ENCODE assay signal across 24 cellular contexts in genomic region chr19:31633014-31633413, GRCh38.
DNase-seq lines count a peak whose midpoint lies in the region; ATAC-seq, FAIRE-seq and TF ChIP-seq lines count a peak whose summit lies in the region.
"Had no signal": no experiment of that assay in that cellular context is flagged by ENCODE, and none has a peak within 500 bp of the region (broad histone marks: within the 10 kb centered on the region; RNA-seq: fewer than 3 reads in every experiment).

No MANE protein-coding gene starts in this region.

- H3K79me1 ChIP-seq in H1 (ENCODE audit: low read depth, low read length): no peaks in the 10 kb centered on the region

- TF ChIP-seq POLR2A in A549 (IDR thresholded peaks at IDR 0.05; ENCODE audit: low read length): no peak
- no peak for TF ChIP-seq POLR2A in H1 (IDR thresholded peaks at IDR 0.05; ENCODE audit: control extremely low read depth in 1 of 2, low read depth in 2 of 2, low read length in 2 of 2)
- TF ChIP-seq POLR2A in transverse colon (IDR thresholded peaks at IDR 0.05): no peak

- in situ Hi-C loops in transverse colon (cut with MboI; ENCODE audit: low pct_ligation_motif_present in 1 of 4, low pct_unique_long_range_greater_than_20kb in 1 of 4, low sequenced_read_pairs in 3 of 4): no loop called here

- H3K23ac ChIP-seq in H1 (ENCODE audit: insufficient read length): no peak overlapping the region

- no peak overlapping the region for H4K8ac ChIP-seq in H1 (ENCODE audit: extremely low read depth, insufficient read depth, low read length)

- H3K27ac Mint-ChIP-seq in CD4-positive, alpha-beta memory T cell: no peak overlapping the region
- H3K27ac Mint-ChIP-seq: CD14-positive monocyte; CD4-positive, CD25-positive, alpha-beta regulatory T cell; CD8-positive, alpha-beta T cell had no signal

- no peak overlapping the region for H3K27ac ChIP-seq in A549
- H3K27ac ChIP-seq in H1 (ENCODE audit: low read depth, low read length): no peak overlapping the region
- peak overlapping the region in 2 of 4 donors; percentile 3 to 12 for H3K27ac ChIP-seq in transverse colon
- no peak overlapping the region for H3K27ac ChIP-seq in CD4-positive, alpha-beta memory T cell (ENCODE audit: low read depth, low read length)
- H3K27ac ChIP-seq: BLaER1 had no signal

- 32% methylated on average over 8 of the region's 8 CpGs for WGBS in A549 (ENCODE audit: missing lambda C conversion rate)
- 80% methylated on average over 8 of the region's 8 CpGs; no CpG with 5 or more reads in 1 of the 2 experiments for WGBS in H1 (ENCODE audit: extremely low coverage in 1 of 2, insufficient coverage in 1 of 2, insufficient read length in 1 of 2, insufficient replicate concordance in 2 of 2, low coverage in 1 of 2, low lambda C conversion rate in 2 of 2, missing lambda C conversion rate in 1 of 2), 2 experiments
- 87% methylated on average over 8 of the region's 8 CpGs; no CpG with 5 or more reads in 1 of the 2 donors for WGBS in transverse colon (ENCODE audit: low coverage in 1 of 2), 2 donors

- H3K9me3 ChIP-seq in A549 (no peaks in the 10 kb centered on the region; the same call in 2 of the 3 replicates), H1 (ENCODE audit: insufficient read depth in 2 of 2, low read depth in 1 of 2, low read length in 1 of 2) (no peaks in the 10 kb centered on the region), mucosa of descending colon (no peaks in the 10 kb centered on the region), transverse colon (no peaks in the 10 kb centered on the region)
- no peaks in the 10 kb centered on the region for H3K9me3 ChIP-seq in CD4-positive, alpha-beta memory T cell (ENCODE audit: control insufficient read depth in 1 of 2, low read length in 2 of 2)
- H3K9me3 ChIP-seq: BE2C, BLaER1, Caco-2 had no signal

- no peak overlapping the region for H3K4me3 Mint-ChIP-seq in CD4-positive, alpha-beta memory T cell
- H3K4me3 Mint-ChIP-seq: CD14-positive monocyte; CD4-positive, CD25-positive, alpha-beta regulatory T cell; CD8-positive, alpha-beta T cell had no signal

- no peak overlapping the region for H3K4ac ChIP-seq in H1 (replicated peaks; ENCODE audit: insufficient read length, low read depth, low read length)

- no peak overlapping the region for H2BK5ac ChIP-seq in H1 (ENCODE audit: low read depth, low read length)

- H3K18ac ChIP-seq in H1 (ENCODE audit: extremely low read depth, low read length): no peak overlapping the region

- intact Hi-C loops in mucosa of descending colon (cut with DNase I, micrococcal nuclease): no loop called here
- intact Hi-C loops in transverse colon (cut with DNase I; ENCODE audit: low total_unique reads): no loop called here
- intact Hi-C loops in CD4-positive, alpha-beta memory T cell (cut with micrococcal nuclease): no loop called here

- TF ChIP-seq RAD21 in A549 (conservative IDR thresholded peaks at IDR 0.05 in 1 of 2, IDR thresholded peaks at IDR 0.05 in 1 of 2): no peak
- no peak for TF ChIP-seq RAD21 in H1 (IDR thresholded peaks at IDR 0.05 in 1 of 2, conservative IDR thresholded peaks at IDR 0.05 in 1 of 2; ENCODE audit: low read depth in 2 of 2, low read length in 2 of 2)

- peak overlapping the region; percentile 29; the same call in 1 of the 2 replicates for H2BK12ac ChIP-seq in H1 (ENCODE audit: low read depth, low read length)

- H3K9ac ChIP-seq in H1 (replicated peaks in 1 of 4; ENCODE audit: extremely low read depth in 1 of 4, low read depth in 3 of 4, low read length in 3 of 4): no peak overlapping the region
- H3K9ac ChIP-seq: BLaER1 had no signal

- H3K9me3 Mint-ChIP-seq in CD4-positive, alpha-beta memory T cell: peaks cover 0 to 4% (median 0%) of the 10 kb centered on the region in 8 donors
- H3K9me3 Mint-ChIP-seq: CD8-positive, alpha-beta T cell had no signal

- H3K23me2 ChIP-seq in H1 (ENCODE audit: low read depth, low read length): no peaks in the 10 kb centered on the region

- POLR2A ChIA-PET in A549 (lab: Yijun Ruan, JAX): no interaction called here
- POLR2A ChIA-PET in H1 (lab: Charles Lee; ENCODE audit: partially characterized antibody): no interaction called here
- POLR2A ChIA-PET in CD4-positive, alpha-beta memory T cell (lab: Charles Lee; ENCODE audit: partially characterized antibody): no interaction called here

- no peak overlapping the region for H2BK120ac ChIP-seq in H1 (replicated peaks; ENCODE audit: low read depth, low read length)

- H2BK20ac ChIP-seq in H1 (ENCODE audit: low read length): no peak overlapping the region

- H2AFZ ChIP-seq in H1 (ENCODE audit: low read length): no peak overlapping the region

- H2AK5ac ChIP-seq in H1 (ENCODE audit: low read depth, low read length): no peak overlapping the region

- TF ChIP-seq EP300 in A549 (IDR thresholded peaks at IDR 0.05): no peak
- TF ChIP-seq EP300 in H1 (IDR thresholded peaks at IDR 0.05; ENCODE audit: borderline replicate concordance in 1 of 2, low read depth in 2 of 2, low read length in 2 of 2): no peak
- TF ChIP-seq EP300 in transverse colon (IDR thresholded peaks at IDR 0.05; ENCODE audit: low read depth): no peak

- no peak overlapping the region for H3K4me2 ChIP-seq in A549
- H3K4me2 ChIP-seq in H1 (ENCODE audit: insufficient read depth in 1 of 2, low read depth in 2 of 2, low read length in 2 of 2): no peak overlapping the region
- H3K4me2 ChIP-seq: BLaER1 had no signal

- H3K27me3 ChIP-seq in H1 (replicated peaks in 1 of 4; ENCODE audit: control insufficient read depth in 3 of 4, extremely low read depth in 1 of 4, insufficient read depth in 3 of 4, low read length in 3 of 4): no peaks in the 10 kb centered on the region
- no peaks in the 10 kb centered on the region for H3K27me3 ChIP-seq in transverse colon
- no peaks in the 10 kb centered on the region for H3K27me3 ChIP-seq in CD4-positive, alpha-beta memory T cell (ENCODE audit: insufficient read depth, low read length)
- H3K27me3 ChIP-seq: BE2C, BLaER1 had no signal

- no peak overlapping the region for H3K14ac ChIP-seq in H1 (ENCODE audit: insufficient read length)

- H3K4me3 ChIP-seq in A549 (no peak overlapping the region), H1 (ENCODE audit: extremely low read depth in 1 of 4, insufficient read depth in 2 of 4, low read depth in 3 of 4, low read length in 4 of 4) (no peak overlapping the region), mucosa of descending colon (no peak overlapping the region), transverse colon (no peak overlapping the region)
- H3K4me3 ChIP-seq in CD4-positive, alpha-beta memory T cell (ENCODE audit: low read length in 2 of 2): no peak overlapping the region
- H3K4me3 ChIP-seq: BLaER1 had no signal

- H3K36me3 Mint-ChIP-seq in CD4-positive, alpha-beta memory T cell: no peaks in the 10 kb centered on the region
- H3K36me3 Mint-ChIP-seq: CD14-positive monocyte; CD4-positive, CD25-positive, alpha-beta regulatory T cell; CD8-positive, alpha-beta T cell had no signal

- CTCF ChIA-PET in A549 (lab: Yijun Ruan, JAX) (interaction anchor here (0.5 kb wide), 1 partner anchor 489 kb away, joined by 3 read pairs; no protein-coding TSS in a partner anchor), H1 (lab: Charles Lee; ENCODE audit: partially characterized antibody) (no interaction called here)
- CTCF ChIA-PET in CD4-positive, alpha-beta memory T cell (lab: Charles Lee; ENCODE audit: partially characterized antibody): no interaction called here

- no peak overlapping the region for H3K56ac ChIP-seq in H1 (replicated peaks; ENCODE audit: insufficient read length, low read depth, low read length)

- FAIRE-seq in A549 (lab: Jason Lieb, UNC): peak; percentile 36
- FAIRE-seq in H1 (lab: Jason Lieb, UNC): no peak
- FAIRE-seq: A204.1, D721Med, G401.6, GM12891, GM19239 had no signal

- TF ChIP-seq CTCF in A549 (IDR thresholded peaks at IDR 0.05) (no peak), H1 (IDR thresholded peaks at IDR 0.05; ENCODE audit: control extremely low read depth in 1 of 3, insufficient read depth in 1 of 3, low read depth in 1 of 3, low read length in 3 of 3) (no peak), mucosa of descending colon (IDR thresholded peaks at IDR 0.05) (no peak), transverse colon (IDR thresholded peaks at IDR 0.05) (no peak)

- DNase-seq in A549 (ENCODE audit: low read depth in 1 of 2, low spot score in 1 of 2) (no peak), H1 (ENCODE audit: low read depth in 1 of 2, low spot score in 2 of 2) (no peak), mucosa of descending colon (peak in 1 of 3 donors; percentile 5), transverse colon (peak; percentile 13), AG20443 (ENCODE audit: low spot score) (no peak), NCI-H128 (lab: John Stamatoyannopoulos, UW; ENCODE audit: unreplicated experiment) (no peak)
- DNase-seq in CD4-positive, alpha-beta memory T cell: no peak
- DNase-seq: 8988T; BE2C; C1 segment of cervical spinal cord; Caco-2; Calu3; CD4-positive, CD25-positive, alpha-beta regulatory T cell; CD8-positive, alpha-beta T cell; DMS79 treated with DMSO at 0.1 percent for 48 hours; GF-D8 had no signal

- no peak for ATAC-seq in A549
- peak; percentile 11 for ATAC-seq in mucosa of descending colon
- no peak for ATAC-seq in HG02885 (IDR thresholded peaks at IDR 0.05; ENCODE audit: poor library complexity, unreplicated experiment)
- ATAC-seq: CD8-positive, alpha-beta T cell had no signal

- no peaks in the 10 kb centered on the region for H3K4me1 Mint-ChIP-seq in CD4-positive, alpha-beta memory T cell
- H3K4me1 Mint-ChIP-seq: CD14-positive monocyte; CD4-positive, CD25-positive, alpha-beta regulatory T cell had no signal

- no peaks in the 10 kb centered on the region for H4K20me1 ChIP-seq in H1 (replicated peaks in 1 of 2; ENCODE audit: control insufficient read depth in 1 of 2, insufficient read depth in 2 of 2, low read length in 2 of 2)
- H4K20me1 ChIP-seq: BLaER1 had no signal

- no peak overlapping the region for H4K5ac ChIP-seq in H1 (ENCODE audit: insufficient read length, low read depth, low read length)

- no peak overlapping the region for H2BK15ac ChIP-seq in H1 (ENCODE audit: low read length)

- H3K79me2 ChIP-seq in H1 (ENCODE audit: control insufficient read depth in 1 of 2, insufficient read depth in 2 of 2, low read length in 2 of 2): no peaks in the 10 kb centered on the region

- H3K4me1 ChIP-seq in A549 (no peaks in the 10 kb centered on the region), H1 (replicated peaks in 1 of 4; ENCODE audit: control insufficient read depth in 3 of 4, insufficient read depth in 4 of 4, low read length in 3 of 4) (no peaks in the 10 kb centered on the region; a peak in 3 of 7 replicates), mucosa of descending colon (ENCODE audit: low read depth) (no peaks in the 10 kb centered on the region), transverse colon (no peaks in the 10 kb centered on the region)
- no peaks in the 10 kb centered on the region for H3K4me1 ChIP-seq in CD4-positive, alpha-beta memory T cell (ENCODE audit: insufficient read depth, low read length)
- H3K4me1 ChIP-seq: BE2C, Caco-2 had no signal

- no peaks in the 10 kb centered on the region for H3K27me3 Mint-ChIP-seq in CD4-positive, alpha-beta memory T cell
- H3K27me3 Mint-ChIP-seq: CD4-positive, CD25-positive, alpha-beta regulatory T cell had no signal

- H3K36me3 ChIP-seq in H1 (ENCODE audit: control insufficient read depth in 2 of 4, insufficient read depth in 4 of 4, low read length in 3 of 4): no peaks in the 10 kb centered on the region
- no peaks in the 10 kb centered on the region for H3K36me3 ChIP-seq in mucosa of descending colon (ENCODE audit: low read depth)
- no peaks in the 10 kb centered on the region for H3K36me3 ChIP-seq in transverse colon
- no peaks in the 10 kb centered on the region for H3K36me3 ChIP-seq in CD4-positive, alpha-beta memory T cell (ENCODE audit: insufficient read depth, low read length)
- H3K36me3 ChIP-seq: BE2C, BLaER1 had no signal

- no peak overlapping the region for H4K91ac ChIP-seq in H1 (replicated peaks; ENCODE audit: insufficient read length, low read length)
